In the genomic region with DNA sequence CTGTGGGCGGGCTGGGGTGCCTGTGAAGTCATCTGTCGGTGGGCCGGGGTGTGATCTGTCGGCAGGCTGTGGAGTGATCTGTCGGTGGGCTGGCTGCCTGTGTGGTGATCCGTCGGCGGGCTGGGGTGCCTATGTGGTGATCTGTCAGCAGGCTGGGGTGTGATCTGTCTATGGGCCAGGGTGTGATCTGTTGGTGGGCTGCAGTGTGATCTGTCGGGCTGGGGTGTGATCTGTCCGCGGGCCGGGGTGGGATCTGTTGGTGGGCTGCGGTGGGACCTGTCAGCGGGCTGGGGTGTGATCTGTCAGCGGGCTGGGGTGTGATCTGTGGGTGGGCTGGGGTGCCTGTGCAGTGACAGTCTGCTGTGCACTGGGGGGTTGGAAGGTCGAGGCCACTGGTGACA, we compare ENCODE assay signal across 20 cellular contexts.
DNase-seq lines count a peak whose midpoint lies in the region; ATAC-seq, FAIRE-seq and TF ChIP-seq lines count a peak whose summit lies in the region.
"Had no signal": no experiment of that assay in that cellular context is flagged by ENCODE, and none has a peak within 500 bp of the region (broad histone marks: within the 10 kb centered on the region; RNA-seq: fewer than 3 reads in every experiment).

No MANE protein-coding gene starts in this region.

- H3K4me1 ChIP-seq in BE2C: no peaks in the 10 kb centered on the region
- peaks cover 3% of the 10 kb centered on the region; the same call in 1 of the 2 replicates for H3K4me1 ChIP-seq in HEK293 (ENCODE audit: control insufficient read depth, insufficient read depth, low read length)
- peaks cover 25% of the 10 kb centered on the region for H3K4me1 ChIP-seq in HepG2 (ENCODE audit: insufficient read depth, low read length)
- peaks cover 0 to 15% (median 9%) of the 10 kb centered on the region in 6 donors for H3K4me1 ChIP-seq in spleen
- no peaks in the 10 kb centered on the region; a peak in 1 of 4 replicates for H3K4me1 ChIP-seq in SK-N-SH (ENCODE audit: control insufficient read depth in 1 of 2, insufficient read depth in 2 of 2, low read depth in 1 of 2, low read length in 1 of 2)

- no peaks in the 10 kb centered on the region for H3K9me3 ChIP-seq in BE2C
- no peaks in the 10 kb centered on the region for H3K9me3 ChIP-seq in HEK293 (ENCODE audit: control insufficient read depth, insufficient read depth, low read depth, low read length)
- H3K9me3 ChIP-seq in HepG2 (ENCODE audit: low read length): no peaks in the 10 kb centered on the region
- no peaks in the 10 kb centered on the region for H3K9me3 ChIP-seq in spleen
- no peaks in the 10 kb centered on the region for H3K9me3 ChIP-seq in SK-N-SH

- no peaks in the 10 kb centered on the region for H4K20me1 ChIP-seq in HepG2 (ENCODE audit: insufficient read depth, low read length)
- H4K20me1 ChIP-seq in SK-N-SH (ENCODE audit: insufficient read depth): no peaks in the 10 kb centered on the region

- H3K27me3 ChIP-seq in BE2C: no peaks in the 10 kb centered on the region
- no peaks in the 10 kb centered on the region for H3K27me3 ChIP-seq in HepG2 (ENCODE audit: control insufficient read depth in 1 of 2, insufficient read depth in 2 of 2, low read length in 2 of 2)
- no peaks in the 10 kb centered on the region for H3K27me3 ChIP-seq in spleen (replicated peaks in 1 of 7)
- no peaks in the 10 kb centered on the region for H3K27me3 ChIP-seq in SK-N-SH (ENCODE audit: insufficient read depth)

- intact Hi-C loops in HepG2 (cut with micrococcal nuclease; ENCODE audit: unreplicated experiment) (loop anchor here (10.0 kb wide), 1 partner anchor 62 kb away; no protein-coding TSS in a partner anchor), spleen (cut with DNase I; ENCODE audit: low total_unique reads) (no loop called here)

- TF ChIP-seq EP300 in HepG2 (IDR thresholded peaks at IDR 0.05; ENCODE audit: low read depth in 2 of 2, low read length in 2 of 2) (no peak), HepG2 (CRISPR knock-in tag; IDR thresholded peaks at IDR 0.05; ENCODE audit: borderline replicate concordance) (no peak), SK-N-SH (IDR thresholded peaks at IDR 0.05; ENCODE audit: borderline replicate concordance in 1 of 2, low read depth in 1 of 2, low read length in 1 of 2) (no peak)

- no peak overlapping the region for H3K27ac ChIP-seq in HEK293 (ENCODE audit: extremely low read depth, low read depth, low read length)
- H3K27ac ChIP-seq in HepG2 (ENCODE audit: extremely low read length, insufficient read depth, low read length): no peak overlapping the region
- no peak overlapping the region for H3K27ac ChIP-seq in spleen
- H3K27ac ChIP-seq in SK-N-SH (ENCODE audit: low read depth in 2 of 2, low read length in 1 of 2): no peak overlapping the region

- WGBS in HepG2 (ENCODE audit: low lambda C conversion rate): 97% methylated on average over 8 of the region's 16 CpGs
- WGBS in spleen, 5 donors: 87 to 97% (median 92%) methylated on average over 7 to 16 of the region's 16 CpGs
- WGBS in SK-N-SH (ENCODE audit: low lambda C conversion rate): 99% methylated on average over 8 of the region's 16 CpGs

- no peaks in the 10 kb centered on the region for H3K9me2 ChIP-seq in SK-N-SH

- H3K36me3 ChIP-seq in BE2C: peaks cover 5% of the 10 kb centered on the region; the same call in 1 of the 2 replicates
- peaks cover 0 to 9% of the 10 kb centered on the region in 2 experiments; a peak in 1 of 3 replicates for H3K36me3 ChIP-seq in HEK293 (ENCODE audit: control insufficient read depth in 2 of 2, insufficient read depth in 1 of 2, low read length in 2 of 2)
- H3K36me3 ChIP-seq in HepG2 (replicated peaks in 1 of 2; ENCODE audit: control insufficient read depth in 1 of 2, insufficient read depth in 2 of 2, low read length in 2 of 2): peaks cover 2 to 8% of the 10 kb centered on the region in 2 experiments; a peak in 2 of 5 replicates
- H3K36me3 ChIP-seq in spleen: peaks cover 0 to 35% (median 11%) of the 10 kb centered on the region in 6 donors
- peaks cover 0 to 13% of the 10 kb centered on the region in 2 experiments for H3K36me3 ChIP-seq in SK-N-SH (replicated peaks in 1 of 2; ENCODE audit: control insufficient read depth in 1 of 2, insufficient read depth in 2 of 2, low read length in 1 of 2)

- H3K79me2 ChIP-seq in HepG2 (ENCODE audit: insufficient read depth, low read length) (no peaks in the 10 kb centered on the region), SK-N-SH (ENCODE audit: insufficient read depth) (no peaks in the 10 kb centered on the region)

- H3K9ac ChIP-seq in HepG2 (ENCODE audit: insufficient read depth, low read depth, low read length) (no peak overlapping the region), SK-N-SH (no peak overlapping the region)

- H3K4me2 ChIP-seq in HepG2 (ENCODE audit: low read depth, low read length) (no peak overlapping the region), SK-N-SH (no peak overlapping the region)

- CTCF ChIA-PET in HEK293 (lab: Yijun Ruan, JAX): no interaction called here
- CTCF ChIA-PET in HepG2 (lab: Yijun Ruan, JAX; ENCODE audit: low intra/inter-chr PET ratio, low total read pairs): no interaction called here
- CTCF ChIA-PET in SK-N-SH (lab: Yijun Ruan, JAX): no interaction called here

- DNase-seq in BE2C (peak; percentile 5), HepG2 (ENCODE audit: low spot score) (no peak), spleen (peak; percentile 54), SK-N-SH (no peak)
- no peak for DNase-seq in stimulated activated CD8-positive, alpha-beta memory T cell treated with anti-CD3 and anti-CD28 coated beads, Interleukin-4, amount 100 ng/mL, for 48 hours
- DNase-seq: C1 segment of cervical spinal cord, DMS79, IMR-90, NCI-H1417, NCI-H187 treated with DMSO at 0.1 percent for 48 hours, NCI-H2227 treated with DMSO at 0.1 percent for 48 hours, NCI-H510A treated with DMSO at 0.1 percent for 48 hours, NCI-H774, OCI-M1, SIG-M5 had no signal

- no peak for FAIRE-seq in HepG2 (lab: Jason Lieb, UNC)
- FAIRE-seq: GM12892, GM18507, H1 had no signal

- H3K4me3 ChIP-seq in BE2C (ENCODE audit: low read depth, low read length) (no peak overlapping the region), HEK293 (ENCODE audit: low read depth, low read length) (no peak overlapping the region), HepG2 (replicated peaks in 1 of 3; ENCODE audit: insufficient read depth in 1 of 3, low read depth in 2 of 3, low read length in 3 of 3) (no peak overlapping the region), spleen (no peak overlapping the region), SK-N-SH (ENCODE audit: low read depth in 2 of 2, low read length in 1 of 2) (no peak overlapping the region)

- no peaks in the 10 kb centered on the region for H3F3A ChIP-seq in SK-N-SH (replicated peaks; ENCODE audit: insufficient read depth)

- in situ Hi-C loops in HepG2 (cut with HindIII; ENCODE audit: extremely low pct_ligation_motif_present, low pct_unique_long_range_greater_than_20kb): no loop called here

- no peak for TF ChIP-seq POLR2A in HepG2 (IDR thresholded peaks at IDR 0.05; ENCODE audit: insufficient read depth in 1 of 2, low read depth in 2 of 2, low read length in 2 of 2)
- TF ChIP-seq POLR2A in spleen (IDR thresholded peaks at IDR 0.05): no peak

- no peak for TF ChIP-seq RAD21 in HepG2 (CRISPR knock-in tag; IDR thresholded peaks at IDR 0.05)
- no peak for TF ChIP-seq RAD21 in SK-N-SH (IDR thresholded peaks at IDR 0.05; ENCODE audit: low read length)

- TF ChIP-seq CTCF in BE2C (IDR thresholded peaks at IDR 0.05; ENCODE audit: low read depth, low read length): no peak
- no peak for TF ChIP-seq CTCF in HEK293 (tag by site-specific recombination; IDR thresholded peaks at IDR 0.05)
- TF ChIP-seq CTCF in HepG2 (CRISPR knock-in tag; IDR thresholded peaks at IDR 0.05): no peak
- TF ChIP-seq CTCF in spleen (IDR thresholded peaks at IDR 0.05 in 8 of 11, conservative IDR thresholded peaks at IDR 0.05 in 3 of 11): no peak
- no peak for TF ChIP-seq CTCF in SK-N-SH (IDR thresholded peaks at IDR 0.05)

- ATAC-seq in HepG2 (no peak), GM18858 (IDR thresholded peaks at IDR 0.05; ENCODE audit: unreplicated experiment) (no peak)

- no TSS peak for BruUV-seq in HepG2 (replicated peaks; lab: Mats Ljungman, UMichigan)

- POLR2A ChIA-PET in HEK293 (lab: Yijun Ruan, JAX): no interaction called here
- POLR2A ChIA-PET in HepG2 (lab: Yijun Ruan, JAX): no interaction called here
- POLR2A ChIA-PET in SK-N-SH (lab: Yijun Ruan, JAX): no interaction called here

- H2AFZ ChIP-seq in HepG2 (ENCODE audit: low read length) (no peak overlapping the region), SK-N-SH (ENCODE audit: low read depth) (no peak overlapping the region)

TF ChIP-seq in HEK293, 187 proteins besides CTCF, POLR2A, EP300 and RAD21 (continues in another document):
- no peak for TF ChIP-seq SP3 (tag by site-specific recombination; IDR thresholded peaks at IDR 0.05)

TF ChIP-seq in HepG2, 621 proteins besides CTCF, POLR2A, EP300 and RAD21 (continues in another document):
- TF ChIP-seq SRSF1 (optimal IDR thresholded peaks at IDR 0.05; ENCODE audit: low read depth, low read length): no peak
- TF ChIP-seq, protein P1, sequence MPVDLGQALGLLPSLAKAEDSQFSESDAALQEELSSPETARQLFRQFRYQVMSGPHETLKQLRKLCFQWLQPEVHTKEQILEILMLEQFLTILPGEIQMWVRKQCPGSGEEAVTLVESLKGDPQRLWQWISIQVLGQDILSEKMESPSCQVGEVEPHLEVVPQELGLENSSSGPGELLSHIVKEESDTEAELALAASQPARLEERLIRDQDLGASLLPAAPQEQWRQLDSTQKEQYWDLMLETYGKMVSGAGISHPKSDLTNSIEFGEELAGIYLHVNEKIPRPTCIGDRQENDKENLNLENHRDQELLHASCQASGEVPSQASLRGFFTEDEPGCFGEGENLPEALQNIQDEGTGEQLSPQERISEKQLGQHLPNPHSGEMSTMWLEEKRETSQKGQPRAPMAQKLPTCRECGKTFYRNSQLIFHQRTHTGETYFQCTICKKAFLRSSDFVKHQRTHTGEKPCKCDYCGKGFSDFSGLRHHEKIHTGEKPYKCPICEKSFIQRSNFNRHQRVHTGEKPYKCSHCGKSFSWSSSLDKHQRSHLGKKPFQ (CRISPR knock-in tag; IDR thresholded peaks at IDR 0.05; ENCODE audit: insufficient replicate concordance): peak; percentile 94
- no peak for TF ChIP-seq IRF2 (CRISPR knock-in tag; IDR thresholded peaks at IDR 0.05)

TF ChIP-seq in SK-N-SH, 30 proteins besides CTCF, POLR2A, EP300 and RAD21 (continues in another document):
- TF ChIP-seq, protein P2, sequence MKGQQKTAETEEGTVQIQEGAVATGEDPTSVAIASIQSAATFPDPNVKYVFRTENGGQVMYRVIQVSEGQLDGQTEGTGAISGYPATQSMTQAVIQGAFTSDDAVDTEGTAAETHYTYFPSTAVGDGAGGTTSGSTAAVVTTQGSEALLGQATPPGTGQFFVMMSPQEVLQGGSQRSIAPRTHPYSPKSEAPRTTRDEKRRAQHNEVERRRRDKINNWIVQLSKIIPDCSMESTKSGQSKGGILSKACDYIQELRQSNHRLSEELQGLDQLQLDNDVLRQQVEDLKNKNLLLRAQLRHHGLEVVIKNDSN (IDR thresholded peaks at IDR 0.05; ENCODE audit: borderline replicate concordance, low read depth): no peak
- TF ChIP-seq FOXM1 (IDR thresholded peaks at IDR 0.05; ENCODE audit: low read depth) (no peak), MEF2A (IDR thresholded peaks at IDR 0.05; ENCODE audit: borderline replicate concordance, low read depth) (no peak), ELF1 (IDR thresholded peaks at IDR 0.05) (no peak), TAF1 (IDR thresholded peaks at IDR 0.05; ENCODE audit: borderline replicate concordance, low read depth, low read length) (no peak)

Comparison
In these comparisons a context has a peak if more than half of its experiments do, and no peak if none do; other contexts are left out.
1. DNase-seq: peak in BE2C (single experiment) and spleen (single experiment); none in HepG2 (single experiment), SK-N-SH (single experiment) and stimulated activated CD8-positive, alpha-beta memory T cell treated with anti-CD3 and anti-CD28 coated beads, Interleukin-4, amount 100 ng/mL, for 48 hours (single experiment).